In the genomic region with DNA sequence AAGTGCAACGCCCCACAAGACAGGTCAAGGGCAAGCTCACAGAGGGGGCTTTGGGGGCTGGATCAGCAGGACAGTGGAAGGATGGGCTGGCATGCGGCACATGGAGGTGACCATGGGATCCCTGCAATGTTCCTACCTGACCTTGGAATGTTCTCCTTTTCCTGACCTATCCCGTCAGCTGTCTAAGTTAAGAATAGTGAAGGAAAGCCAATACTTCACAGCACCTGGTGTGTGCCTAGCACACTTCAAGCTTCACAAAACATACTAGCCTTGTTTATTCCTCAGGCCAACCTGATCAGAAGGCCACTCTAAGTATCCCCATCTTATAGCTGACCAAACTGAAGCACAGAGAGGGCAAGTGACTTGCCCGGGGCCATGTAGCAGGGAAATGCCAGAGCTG, we compare ENCODE assay signal across 39 cellular contexts. TPM values are rescaled to one million over a fixed set of nuclear protein-coding genes. Genes with fewer than 3 reads are reported as not detected.
"Had no signal": no experiment of that assay in that cellular context is flagged by ENCODE, and none has a peak within 500 bp of the region (broad histone marks: within the 10 kb centered on the region; RNA-seq: fewer than 3 reads in every experiment).

No MANE protein-coding gene starts in this region.

- ATAC-seq: activated CD8-positive, alpha-beta T cell treated with anti-CD3 and anti-CD28 coated beads for 36 hours; activated naive CD4-positive, alpha-beta T cell treated with anti-CD3 and anti-CD28 coated beads, Interleukin-2, amount 50 U/mL, for 72 hours; activated T-cell treated with anti-CD3 and anti-CD28 coated beads, Interleukin-2, amount 50 U/mL, for 4 hours; activated T-cell treated with anti-CD3 and anti-CD28 coated beads, Interleukin-2, amount 50 U/mL, for 72 hours; activated T-helper 17 cell treated with anti-CD3 and anti-CD28 coated beads, Interleukin-2, amount 50 U/mL, for 72 hours; body of pancreas had no signal

- DNase-seq: activated B cell treated with CpG ODN at 0.5 μM for 24 hours; activated CD4-positive, alpha-beta memory T cell treated with anti-CD3 and anti-CD28 coated beads for 36 hours; activated CD4-positive, alpha-beta T cell treated with anti-CD3 and anti-CD28 coated beads for 4 hours; activated CD4-positive, alpha-beta T cell treated with anti-CD3 and anti-CD28 coated beads, Interleukin-2, amount 10 ng/mL, durations not matched to agents 24 days and 14 days; activated CD4-positive, alpha-beta T cell treated with anti-CD3 and anti-CD28 coated beads, Interleukin-2, amount 50 U/mL, for 1 hour; activated CD4-positive, alpha-beta T cell treated with anti-CD3 and anti-CD28 coated beads, Interleukin-2, amount 50 U/mL, for 4 hours; activated CD4-positive, CD25-positive, alpha-beta regulatory T cell treated with anti-CD3 and anti-CD28 coated beads, Interleukin-2, amount 50 U/mL, for 72 hours; activated CD8-positive, alpha-beta memory T cell treated with anti-CD3 and anti-CD28 coated beads, Interleukin-2, amount 50 U/mL, for 4 hours; activated CD8-positive, alpha-beta T cell treated with anti-CD3 and anti-CD28 coated beads for 36 hours; activated effector memory CD4-positive, alpha-beta T cell treated with anti-CD3 and anti-CD28 coated beads, Interleukin-2, amount 50 U/mL, for 16 hours; activated gamma-delta T cell treated with Interleukin-2 at 50 U/mL for 16 hours; activated naive CD4-positive, alpha-beta T cell; activated naive CD4-positive, alpha-beta T cell treated with anti-CD3 and anti-CD28 coated beads for 36 hours; activated naive CD4-positive, alpha-beta T cell treated with anti-CD3 and anti-CD28 coated beads, Interleukin-2, amount 50 U/mL, for 16 hours; activated naive CD8-positive, alpha-beta T cell treated with anti-CD3 and anti-CD28 coated beads for 36 hours; activated T-cell treated with anti-CD3 and anti-CD28 coated beads for 4 hours; activated T-cell treated with anti-CD3 and anti-CD28 coated beads, Interleukin-2, amount 50 U/mL, for 1 hour; activated T-cell treated with anti-CD3 and anti-CD28 coated beads, Interleukin-2, amount 50 U/mL, for 4 hours; activated T-cell treated with anti-CD3 and anti-CD28 coated beads, Interleukin-2, amount 50 U/mL, for 72 hours; adrenal gland; amniotic stem cell; aorta; body of pancreas; brain microvascular endothelial cell; cerebellar nuclear complex; T-helper 1 cell; T-helper 2 cell; T-helper 9 cell had no signal

- H3K27ac ChIP-seq: body of pancreas, brain microvascular endothelial cell, breast epithelium, VCaP had no signal

- H3K36me3 Mint-ChIP-seq: activated CD4-positive, alpha-beta memory T cell treated with anti-CD3 and anti-CD28 coated beads for 36 hours; activated naive CD4-positive, alpha-beta T cell treated with anti-CD3 and anti-CD28 coated beads, Interleukin-2, amount 50 U/mL, for 72 hours; activated naive CD8-positive, alpha-beta T cell treated with anti-CD3 and anti-CD28 coated beads for 36 hours had no signal

- H3K9me3 Mint-ChIP-seq: activated B cell treated with CpG ODN at 0.5 μM for 24 hours; activated CD4-positive, alpha-beta memory T cell treated with anti-CD3 and anti-CD28 coated beads for 36 hours; activated CD4-positive, alpha-beta T cell treated with anti-CD3 and anti-CD28 coated beads, Interleukin-2, amount 10 ng/mL, durations not matched to agents 24 days and 14 days; activated CD8-positive, alpha-beta T cell treated with anti-CD3 and anti-CD28 coated beads for 36 hours; activated naive CD4-positive, alpha-beta T cell treated with anti-CD3 and anti-CD28 coated beads for 36 hours; activated naive CD8-positive, alpha-beta T cell treated with anti-CD3 and anti-CD28 coated beads for 36 hours; activated T-cell treated with anti-CD3 and anti-CD28 coated beads, Interleukin-2, amount 50 U/mL, for 4 hours; activated T-cell treated with anti-CD3 and anti-CD28 coated beads, Interleukin-2, amount 50 U/mL, for 72 hours; activated T-helper 1 cell treated with anti-CD3 and anti-CD28 coated beads, Interleukin-12 subunit alpha, Interleukin-12 subunit beta, Interleukin-2, Interleukin-4 antibody, amounts not matched to agents 30 ng/mL and 10 ng/mL and 1 ng/mL, durations not matched to agents 14 hours and 24 hours and 36 hours; activated T-helper 17 cell treated with anti-CD3 and anti-CD28 coated beads, Interleukin-2, amount 50 U/mL, for 72 hours; central memory CD8-positive, alpha-beta T cell had no signal

- H3K9me3 ChIP-seq: adrenal gland, body of pancreas had no signal

- H3K4me1 Mint-ChIP-seq: activated B cell treated with CpG ODN at 0.5 μM for 24 hours; activated T-helper 17 cell treated with anti-CD3 and anti-CD28 coated beads, Interleukin-2, amount 50 U/mL, for 72 hours had no signal

- H3K27me3 ChIP-seq: adrenal gland, body of pancreas, brain microvascular endothelial cell, breast epithelium had no signal

- H3K4me3 ChIP-seq: adrenal gland, body of pancreas, breast epithelium had no signal

- H3K27ac Mint-ChIP-seq: activated B cell treated with CpG ODN at 0.5 μM for 24 hours; activated CD4-positive, alpha-beta memory T cell treated with anti-CD3 and anti-CD28 coated beads for 36 hours; activated CD4-positive, alpha-beta T cell treated with anti-CD3 and anti-CD28 coated beads, Interleukin-2, amount 10 ng/mL, durations not matched to agents 24 days and 14 days; activated CD8-positive, alpha-beta T cell treated with anti-CD3 and anti-CD28 coated beads for 36 hours; activated naive CD4-positive, alpha-beta T cell treated with anti-CD3 and anti-CD28 coated beads for 36 hours; activated naive CD4-positive, alpha-beta T cell treated with anti-CD3 and anti-CD28 coated beads, Interleukin-2, amount 50 U/mL, for 72 hours; activated naive CD8-positive, alpha-beta T cell treated with anti-CD3 and anti-CD28 coated beads for 36 hours; activated T-cell treated with anti-CD3 and anti-CD28 coated beads, Interleukin-2, amount 50 U/mL, for 72 hours; activated T-helper 1 cell treated with anti-CD3 and anti-CD28 coated beads, Interleukin-12 subunit alpha, Interleukin-12 subunit beta, Interleukin-2, Interleukin-4 antibody, amounts not matched to agents 30 ng/mL and 10 ng/mL and 1 ng/mL, durations not matched to agents 14 hours and 24 hours and 36 hours; activated T-helper 17 cell treated with anti-CD3 and anti-CD28 coated beads, Interleukin-2, amount 50 U/mL, for 72 hours; T-helper 1 cell treated with Interleukin-12 subunit alpha and Interleukin-12 subunit beta and Interleukin-4 antibody, amounts not matched to agents 30 μg/mL and 1 μg/mL, for 36 hours; T-helper 2 cell treated with Interferon-gamma antibody and Interleukin-4, amounts not matched to agents 5 μg/mL and 100 μg/mL, for 36 hours had no signal

- H3K4me1 ChIP-seq: adrenal gland, body of pancreas, breast epithelium had no signal

- H3K4me3 Mint-ChIP-seq: activated B cell treated with CpG ODN at 0.5 μM for 24 hours; activated CD4-positive, alpha-beta memory T cell treated with anti-CD3 and anti-CD28 coated beads for 36 hours; activated CD4-positive, alpha-beta T cell treated with anti-CD3 and anti-CD28 coated beads, Interleukin-2, amount 10 ng/mL, durations not matched to agents 24 days and 14 days; activated CD8-positive, alpha-beta T cell treated with anti-CD3 and anti-CD28 coated beads for 36 hours; activated naive CD4-positive, alpha-beta T cell treated with anti-CD3 and anti-CD28 coated beads for 36 hours; activated naive CD8-positive, alpha-beta T cell treated with anti-CD3 and anti-CD28 coated beads for 36 hours; activated T-cell treated with anti-CD3 and anti-CD28 coated beads, Interleukin-2, amount 50 U/mL, for 4 hours; activated T-cell treated with anti-CD3 and anti-CD28 coated beads, Interleukin-2, amount 50 U/mL, for 72 hours; activated T-helper 1 cell treated with anti-CD3 and anti-CD28 coated beads, Interleukin-12 subunit alpha, Interleukin-12 subunit beta, Interleukin-2, Interleukin-4 antibody, amounts not matched to agents 30 ng/mL and 10 ng/mL and 1 ng/mL, durations not matched to agents 14 hours and 24 hours and 36 hours; activated T-helper 17 cell treated with anti-CD3 and anti-CD28 coated beads, Interleukin-2, amount 50 U/mL, for 72 hours; central memory CD8-positive, alpha-beta T cell; T-helper 1 cell treated with Interleukin-12 subunit alpha and Interleukin-12 subunit beta and Interleukin-4 antibody, amounts not matched to agents 30 μg/mL and 1 μg/mL, for 36 hours; T-helper 2 cell treated with Interferon-gamma antibody and Interleukin-4, amounts not matched to agents 5 μg/mL and 100 μg/mL, for 36 hours had no signal

- H3K27me3 Mint-ChIP-seq: activated CD8-positive, alpha-beta T cell treated with anti-CD3 and anti-CD28 coated beads for 36 hours had no signal

- H3K36me3 ChIP-seq: adrenal gland, brain microvascular endothelial cell, breast epithelium had no signal

RNA-seq across cellular contexts. Expression of gene LRRC38, which starts 31.2 kb away (rescaled TPM):
- total RNA-seq: activated B cell treated with CpG ODN at 0.5 μM for 24 hours; activated CD4-positive, alpha-beta memory T cell treated with anti-CD3 and anti-CD28 coated beads for 36 hours; activated CD4-positive, alpha-beta T cell treated with anti-CD3 and anti-CD28 coated beads, Interleukin-2, amount 10 ng/mL, durations not matched to agents 24 days and 14 days; activated CD8-positive, alpha-beta memory T cell treated with anti-CD3 and anti-CD28 coated beads for 36 hours; activated CD8-positive, alpha-beta T cell treated with anti-CD3 and anti-CD28 coated beads for 36 hours; activated naive CD4-positive, alpha-beta T cell treated with anti-CD3 and anti-CD28 coated beads for 36 hours; activated naive CD4-positive, alpha-beta T cell treated with anti-CD3 and anti-CD28 coated beads, Interleukin-2, amount 50 U/mL, for 72 hours; activated naive CD8-positive, alpha-beta T cell treated with anti-CD3 and anti-CD28 coated beads for 36 hours; activated T-cell treated with anti-CD3 and anti-CD28 coated beads, Interleukin-2, amount 50 U/mL, for 4 hours; activated T-cell treated with anti-CD3 and anti-CD28 coated beads, Interleukin-2, amount 50 U/mL, for 72 hours; activated T-helper 1 cell treated with anti-CD3 and anti-CD28 coated beads, Interleukin-12 subunit alpha, Interleukin-12 subunit beta, Interleukin-2, Interleukin-4 antibody, amounts not matched to agents 30 ng/mL and 10 ng/mL and 1 ng/mL, durations not matched to agents 14 hours and 24 hours and 36 hours; activated T-helper 17 cell treated with anti-CD3 and anti-CD28 coated beads, Interleukin-2, amount 50 U/mL, for 72 hours; aorta; astrocyte; body of pancreas; chondrocyte had no signal
